8 cellular contexts compared by ENCODE assay signal in genomic region chr11:69297926-69298777, GRCh38. TPM values are rescaled to one million over a fixed set of nuclear protein-coding genes. Genes with fewer than 3 reads are reported as not detected.
DNase-seq lines count a peak whose midpoint lies in the region; ATAC-seq and TF ChIP-seq lines count a peak whose summit lies in the region.

No MANE protein-coding gene starts in this region.

- no peaks in the 10 kb centered on the region for H3K9me3 Mint-ChIP-seq in activated CD4-positive, alpha-beta T cell treated with anti-CD3 and anti-CD28 coated beads for 36 hours (ENCODE audit: low read depth)
- no peaks in the 10 kb centered on the region for H3K9me3 Mint-ChIP-seq in activated naive CD8-positive, alpha-beta T cell (ENCODE audit: low read depth)

- peak overlapping the region; percentile 10 for H3K4me3 Mint-ChIP-seq in activated CD4-positive, alpha-beta T cell treated with anti-CD3 and anti-CD28 coated beads for 36 hours
- peak overlapping the region; percentile 76 for H3K4me3 Mint-ChIP-seq in activated naive CD8-positive, alpha-beta T cell

- intact Hi-C loops in activated CD4-positive, alpha-beta T cell treated with anti-CD3 and anti-CD28 coated beads for 36 hours (cut with DNase I, micrococcal nuclease), result loop anchor here (1.0 to 10.0 kb wide), 12 partner anchors 39 to 456 kb away; partner anchors contain the start of genes CPT1A (in 1 of the 2) and LTO1 (in 1 of the 2)
- intact Hi-C loops in Right ventricle myocardium inferior (cut with DNase I), result loop anchor here (5.0 to 10.0 kb wide), 2 partner anchors 117 to 144 kb away; no protein-coding TSS in a partner anchor
- intact Hi-C loops in psoas muscle (cut with DNase I), result loop anchor here (2.0 to 10.0 kb wide), 3 partner anchors 144 to 347 kb away; partner anchors contain the start of gene CCND1 (in 1 of the 2)

- H3K27ac Mint-ChIP-seq in activated CD4-positive, alpha-beta T cell treated with anti-CD3 and anti-CD28 coated beads for 36 hours, result peak overlapping the region; percentile 23
- H3K27ac Mint-ChIP-seq in activated naive CD8-positive, alpha-beta T cell, result peak overlapping the region; percentile 73

- peaks cover 4% of the 10 kb centered on the region for H3K27me3 Mint-ChIP-seq in activated CD4-positive, alpha-beta T cell treated with anti-CD3 and anti-CD28 coated beads for 36 hours
- no peaks in the 10 kb centered on the region for H3K27me3 Mint-ChIP-seq in activated naive CD8-positive, alpha-beta T cell

- no peaks in the 10 kb centered on the region for H3K36me3 Mint-ChIP-seq in activated CD4-positive, alpha-beta T cell treated with anti-CD3 and anti-CD28 coated beads for 36 hours (ENCODE audit: low read depth)
- H3K36me3 Mint-ChIP-seq in activated naive CD8-positive, alpha-beta T cell, result no peaks in the 10 kb centered on the region

- CTCF ChIA-PET in activated CD4-positive, alpha-beta T cell treated with anti-CD3 and anti-CD28 coated beads for 36 hours (lab: Charles Lee), result interaction anchor here (0.7 to 1.8 kb wide), 4 partner anchors 10 to 373 kb away, joined by 3 to 7 read pairs (median 4); no protein-coding TSS in a partner anchor

- no peak for TF ChIP-seq CTCF in psoas muscle (IDR thresholded peaks at IDR 0.05)

- peaks cover 20% of the 10 kb centered on the region for H3K4me1 ChIP-seq in psoas muscle

- peak overlapping the region; percentile 45 for H3K4me3 ChIP-seq in psoas muscle

- peak; percentile 11 for ATAC-seq in activated CD4-positive, alpha-beta T cell treated with anti-CD3 and anti-CD28 coated beads for 36 hours
- ATAC-seq in HG02678 (IDR thresholded peaks at IDR 0.05; ENCODE audit: unreplicated experiment) (peak; percentile 47), Right ventricle myocardium inferior (peak; percentile 76), psoas muscle (peak; percentile 15 to 63 (median 42)), HG03039 (IDR thresholded peaks at IDR 0.05; ENCODE audit: unreplicated experiment) (no peak)

- no peaks in the 10 kb centered on the region for H3K9me3 ChIP-seq in psoas muscle

- H3K36me3 ChIP-seq in psoas muscle (ENCODE audit: insufficient read depth in 1 of 2, low read depth in 1 of 2), result no peaks in the 10 kb centered on the region

- H3K27ac ChIP-seq in psoas muscle, result peak overlapping the region; percentile 72

- peaks cover 0 to 11% (median 0%) of the 10 kb centered on the region in 3 donors for H3K27me3 ChIP-seq in psoas muscle (ENCODE audit: insufficient read depth in 3 of 3, low read length in 2 of 3)

- peak; percentile 37 for DNase-seq in activated CD4-positive, alpha-beta T cell treated with anti-CD3 and anti-CD28 coated beads for 36 hours
- DNase-seq in activated CD4-positive, alpha-beta T cell treated with anti-CD3 and anti-CD28 coated beads for 4 hours, result no peak
- DNase-seq in NCI-H2196 (lab: John Stamatoyannopoulos, UW; ENCODE audit: unreplicated experiment) (peak; percentile 44), Right ventricle myocardium inferior (ENCODE audit: missing footprints) (peak; percentile 92), psoas muscle (peak; percentile 84 to 87)

- H3K4me1 Mint-ChIP-seq in activated CD4-positive, alpha-beta T cell treated with anti-CD3 and anti-CD28 coated beads for 36 hours, result peaks cover 49% of the 10 kb centered on the region
- peaks cover 70% of the 10 kb centered on the region for H3K4me1 Mint-ChIP-seq in activated naive CD8-positive, alpha-beta T cell (ENCODE audit: low read depth)

- 36 to 50% (median 44%) methylated on average over 26 of the region's 26 CpGs for WGBS in psoas muscle, 3 donors

- POLR2A ChIA-PET in activated CD4-positive, alpha-beta T cell treated with anti-CD3 and anti-CD28 coated beads for 36 hours (lab: Charles Lee), result interaction anchor here (0.5 to 0.6 kb wide), 2 partner anchors 21 to 54 kb away, joined by 3 read pairs; no protein-coding TSS in a partner anchor

RNA-seq across cellular contexts. Expression of gene MYEOV, which starts 4.2 kb away (rescaled TPM):
- total RNA-seq in activated CD4-positive, alpha-beta T cell treated with anti-CD3 and anti-CD28 coated beads for 36 hours, result not detected
- total RNA-seq in Right ventricle myocardium inferior (not detected), psoas muscle (under 1 TPM in 1 of 4 donors, not detected in 3; 0.27 TPM)
- under 1 TPM; 0.09 to 0.17 (median 0.12) TPM for polyA plus RNA-seq in psoas muscle

Comparison
In these comparisons a context has a peak if more than half of its experiments do, and no peak if none do; other contexts are left out.
1. DNase-seq: peak in activated CD4-positive, alpha-beta T cell treated with anti-CD3 and anti-CD28 coated beads for 36 hours (single experiment), NCI-H2196 (single experiment), Right ventricle myocardium inferior (single experiment) and psoas muscle (2 of 2); none in activated CD4-positive, alpha-beta T cell treated with anti-CD3 and anti-CD28 coated beads for 4 hours (0 of 2).